In genomic region chr16:50428742-50429141, GRCh38 we compare ENCODE assay signal across 34 cellular contexts.
"Had no signal": no experiment of that assay in that cellular context is flagged by ENCODE, and none has a peak within 500 bp of the region (broad histone marks: within the 10 kb centered on the region; RNA-seq: fewer than 3 reads in every experiment).

No MANE protein-coding gene starts in this region.

- H3K4me3 ChIP-seq: MG63 had no signal

- DNase-seq: Karpas-422, Kasumi-1, MG63, MM.1S, MV-4-11, NCI-H1048, NCI-H1092, NCI-H1092 treated with DMSO at 0.1 percent for 48 hours, NCI-H1105, NCI-H1105 treated with DMSO at 0.1 percent for 48 hours, NCI-H1417, NCI-H1417 treated with DMSO at 0.1 percent for 48 hours, NCI-H1436, NCI-H1436 treated with DMSO at 0.1 percent for 48 hours, NCI-H146, NCI-H1694, NCI-H1694 treated with DMSO at 0.1 percent for 48 hours, NCI-H187, NCI-H187 treated with DMSO at 0.1 percent for 48 hours, NCI-H1930, NCI-H2029, NCI-H2029 treated with DMSO at 0.1 percent for 48 hours, NCI-H2081, NCI-H2081 treated with DMSO at 0.1 percent for 48 hours, NCI-H2107, NCI-H2171, NCI-H2171 treated with DMSO at 0.1 percent for 48 hours, NCI-H2227 treated with DMSO at 0.1 percent for 48 hours, NCI-H345, NCI-H446, NCI-H446 treated with DMSO at 0.1 percent for 48 hours, NCI-H510A, NCI-H510A treated with DMSO at 0.1 percent for 48 hours had no signal

- H3K36me3 ChIP-seq: MG63 had no signal

- H3K9me3 ChIP-seq: MG63 had no signal

- H3K27me3 ChIP-seq: MG63 had no signal

- H3K27ac ChIP-seq: KMS-11 had no signal

- H3K9ac ChIP-seq: KMS-11 had no signal

- H3K4me2 ChIP-seq: KMS-11 had no signal
